ENCODE assay signal across 15 cellular contexts in genomic region chr13:71499944-71500514, GRCh38.
"Had no signal": no experiment of that assay in that cellular context is flagged by ENCODE, and none has a peak within 500 bp of the region (broad histone marks: within the 10 kb centered on the region; RNA-seq: fewer than 3 reads in every experiment).

No MANE protein-coding gene starts in this region.

- H3K27ac ChIP-seq: colonic mucosa, neutrophil, suprapubic skin, thyroid gland had no signal

- DNase-seq: colonic mucosa; effector CD4-positive, alpha-beta T cell; endodermal cell; islet precursor cell; left lung; naive B cell; small intestine; stimulated activated CD4-positive, alpha-beta T cell treated with anti-CD3 and anti-CD28 coated beads, Interleukin-2, amount 100 ng/mL, for 48 hours; stimulated activated naive CD4-positive, alpha-beta T cell treated with Interleukin-2 at 50 U/mL for 16 hours; thyroid gland had no signal

- H3K27me3 Mint-ChIP-seq: naive B cell, type B pancreatic cell had no signal

- H3K4me1 ChIP-seq: colonic mucosa, right atrium auricular region, suprapubic skin, thyroid gland had no signal

- H3K9me3 Mint-ChIP-seq: endodermal cell, type B pancreatic cell had no signal

- H3K9me3 ChIP-seq: colonic mucosa, left lung, neutrophil, right atrium auricular region, suprapubic skin, thyroid gland had no signal

- H3K27me3 ChIP-seq: colonic mucosa, left lung, neutrophil, right atrium auricular region, suprapubic skin, thyroid gland had no signal

- H3K4me3 Mint-ChIP-seq: endodermal cell, naive B cell, type B pancreatic cell had no signal

- H3K4me1 Mint-ChIP-seq: endodermal cell, naive B cell had no signal

- H3K27ac Mint-ChIP-seq: endodermal cell, naive B cell, type B pancreatic cell had no signal

- ATAC-seq: left lung had no signal

- H3K36me3 ChIP-seq: colonic mucosa, left lung, neutrophil, right atrium auricular region, suprapubic skin, thyroid gland had no signal

- H3K36me3 Mint-ChIP-seq: naive B cell, type B pancreatic cell had no signal

- H3K4me3 ChIP-seq: colonic mucosa, left lung, lung, right atrium auricular region, suprapubic skin, thyroid gland had no signal
